Comparison of ENCODE assay signal across 9 cellular contexts in the genomic region with DNA sequence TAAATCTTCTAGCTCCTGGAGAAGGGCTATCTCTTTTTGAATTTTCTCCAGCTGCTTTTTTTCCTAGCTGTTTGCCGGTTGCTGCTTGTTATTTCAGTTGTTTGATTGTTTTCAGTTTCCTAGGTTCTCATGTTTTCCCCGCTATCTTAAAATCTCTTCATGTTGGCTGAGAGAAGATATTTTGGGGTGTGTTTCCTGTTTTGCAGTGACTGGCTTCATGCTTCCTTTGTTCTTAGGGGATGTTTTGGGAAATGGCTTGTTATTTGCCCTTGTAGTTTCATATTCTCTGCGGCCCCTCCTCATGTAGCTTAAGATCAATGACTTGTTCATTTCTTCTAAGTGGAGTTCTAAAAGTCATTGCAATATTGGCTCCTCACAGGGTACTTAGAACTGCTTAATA. TPM values are rescaled to one million over a fixed set of nuclear protein-coding genes. Genes with fewer than 3 reads are reported as not detected.
A peak's percentile ranks its signal among the peaks of the same experiment; 100 is the strongest.
DNase-seq lines count a peak whose midpoint lies in the region; ATAC-seq, FAIRE-seq and TF ChIP-seq lines count a peak whose summit lies in the region.
"Not testable (repeated sequence)": the region's sequence is repeated elsewhere in the genome, so short reads cannot be mapped to it uniquely, and the experiment has no call there.
"Had no signal": no experiment of that assay in that cellular context is flagged by ENCODE, and none has a peak within 500 bp of the region (broad histone marks: within the 10 kb centered on the region; RNA-seq: fewer than 3 reads in every experiment).

No MANE protein-coding gene starts in this region.

- POLR2A ChIA-PET in CD4-positive, alpha-beta memory T cell (lab: Charles Lee; ENCODE audit: partially characterized antibody) = interaction anchor here (0.9 to 30.4 kb wide), 14 partner anchors 16 to 272 kb away, joined by 3 to 1079 read pairs (median 12); partner anchors contain the start of genes GIMAP1, GIMAP4, GIMAP5 and GIMAP6

- peaks cover 94% of the 10 kb centered on the region for H3K4me1 ChIP-seq in CD4-positive, alpha-beta memory T cell (ENCODE audit: insufficient read depth, low read length)
- H3K4me1 ChIP-seq in esophagus muscularis mucosa (peaks cover 0 to 10% (median 7%) of the 10 kb centered on the region in 4 donors), left lung (peaks cover 13 to 86% of the 10 kb centered on the region in 2 donors), neutrophil (ENCODE audit: control insufficient read depth in 1 of 2, insufficient read depth in 1 of 2, low read depth in 1 of 2, low read length in 1 of 2) (peaks cover 75 to 83% of the 10 kb centered on the region in 2 experiments), stomach (peaks cover 0 to 17% (median 0%) of the 10 kb centered on the region in 4 donors)

- H3K9me3 Mint-ChIP-seq in CD4-positive, alpha-beta memory T cell; activated T-cell treated with anti-CD3 and anti-CD28 coated beads, Interleukin-2, amount 50 U/mL, for 24 hours: not testable (repeated sequence)

- peak overlapping the region; percentile 92 to 100 (median 99) for H3K27ac Mint-ChIP-seq in CD4-positive, alpha-beta memory T cell
- H3K27ac Mint-ChIP-seq in activated T-cell treated with anti-CD3 and anti-CD28 coated beads, Interleukin-2, amount 50 U/mL, for 24 hours = peak overlapping the region; percentile 92

- TF ChIP-seq EP300 in esophagus muscularis mucosa (IDR thresholded peaks at IDR 0.05); stomach (IDR thresholded peaks at IDR 0.05): not testable (repeated sequence)

- peak overlapping the region in 1 of 2 donors; percentile 23 for H3K4me3 ChIP-seq in CD4-positive, alpha-beta memory T cell (ENCODE audit: low read length in 2 of 2)
- H3K4me3 ChIP-seq in SK-N-MC = peak overlapping the region; percentile 38; the same call in 1 of the 2 replicates
- H3K4me3 ChIP-seq in bronchial epithelial cell (ENCODE audit: low read depth, low read length); esophagus muscularis mucosa; left lung; stomach: not testable (repeated sequence)
- peak overlapping the region; percentile 19 to 43 for H3K4me3 ChIP-seq in neutrophil (ENCODE audit: low read depth in 1 of 2, low read length in 1 of 2)

- intact Hi-C loops in CD4-positive, alpha-beta memory T cell (cut with micrococcal nuclease); esophagus muscularis mucosa (cut with DNase I); left lung (cut with DNase I); stomach (cut with DNase I; ENCODE audit: low total_unique reads): not testable (repeated sequence)

- peak; percentile 72 to 83 (median 79) for DNase-seq in CD4-positive, alpha-beta memory T cell
- DNase-seq in SK-N-MC (ENCODE audit: low read depth, low spot score); activated T-cell treated with anti-CD3 and anti-CD28 coated beads, Interleukin-2, amount 50 U/mL, for 24 hours; bronchial epithelial cell (ENCODE audit: low read depth); esophagus muscularis mucosa (ENCODE audit: extremely low spot score); left lung; stomach: not testable (repeated sequence)

- H3K9ac ChIP-seq in SK-N-MC (ENCODE audit: insufficient read length) = not testable (repeated sequence)

- H3K36me3 Mint-ChIP-seq in CD4-positive, alpha-beta memory T cell = peaks cover 17 to 25% of the 10 kb centered on the region in 2 donors
- H3K36me3 Mint-ChIP-seq in activated T-cell treated with anti-CD3 and anti-CD28 coated beads, Interleukin-2, amount 50 U/mL, for 24 hours (ENCODE audit: low read depth) = not testable (repeated sequence)

- TF ChIP-seq POLR2A in esophagus muscularis mucosa (IDR thresholded peaks at IDR 0.05; ENCODE audit: low read depth); stomach (IDR thresholded peaks at IDR 0.05): not testable (repeated sequence)

- H3K27me3 Mint-ChIP-seq in CD4-positive, alpha-beta memory T cell; activated T-cell treated with anti-CD3 and anti-CD28 coated beads, Interleukin-2, amount 50 U/mL, for 24 hours: not testable (repeated sequence)

- H3K4me1 Mint-ChIP-seq in CD4-positive, alpha-beta memory T cell = peaks cover 66 to 94% (median 81%) of the 10 kb centered on the region in 4 donors
- H3K4me1 Mint-ChIP-seq in activated T-cell treated with anti-CD3 and anti-CD28 coated beads, Interleukin-2, amount 50 U/mL, for 24 hours (ENCODE audit: low read depth) = peaks cover 90% of the 10 kb centered on the region

- H3K9me3 ChIP-seq in CD4-positive, alpha-beta memory T cell (ENCODE audit: control insufficient read depth in 1 of 2, low read length in 2 of 2); SK-N-MC (ENCODE audit: low read depth, low read length); esophagus muscularis mucosa; left lung; neutrophil; stomach: not testable (repeated sequence)

- H3K27me3 ChIP-seq in CD4-positive, alpha-beta memory T cell (ENCODE audit: insufficient read depth, low read length); bronchial epithelial cell (ENCODE audit: control insufficient read depth, insufficient read depth, low read length); esophagus muscularis mucosa; left lung; neutrophil; stomach: not testable (repeated sequence)

- not testable (repeated sequence) for TF ChIP-seq CTCF in bronchial epithelial cell (IDR thresholded peaks at IDR 0.05; ENCODE audit: insufficient read depth, low read length, severe bottlenecking); esophagus muscularis mucosa (IDR thresholded peaks at IDR 0.05); left lung (IDR thresholded peaks at IDR 0.05); neutrophil (IDR thresholded peaks at IDR 0.05); stomach (IDR thresholded peaks at IDR 0.05)

- CTCF ChIA-PET in CD4-positive, alpha-beta memory T cell (lab: Charles Lee; ENCODE audit: partially characterized antibody) = interaction anchor here (0.6 to 3.0 kb wide), 8 partner anchors 21 to 271 kb away, joined by 3 to 10 read pairs (median 6); partner anchors contain the start of gene GIMAP7

- peak overlapping the region; percentile 71 for H3K27ac ChIP-seq in CD4-positive, alpha-beta memory T cell (ENCODE audit: low read depth, low read length)
- H3K27ac ChIP-seq in SK-N-MC (peak overlapping the region; percentile 80; the same call in 1 of the 2 replicates), esophagus muscularis mucosa (replicated peaks in 1 of 4) (peak overlapping the region; percentile 19 to 48 (median 40)), left lung (peak overlapping the region; percentile 20 to 84), neutrophil (peak overlapping the region; percentile 76), stomach (peak overlapping the region in 3 of 5 donors; percentile 44 to 75 (median 56))

- H3K36me3 ChIP-seq in CD4-positive, alpha-beta memory T cell (ENCODE audit: insufficient read depth, low read length); SK-N-MC (ENCODE audit: insufficient read depth, low read length); bronchial epithelial cell (ENCODE audit: control insufficient read depth, insufficient read depth, low read length); esophagus muscularis mucosa; left lung; neutrophil; stomach: not testable (repeated sequence)

- peak overlapping the region; percentile 68 to 90 (median 84) for H3K4me3 Mint-ChIP-seq in CD4-positive, alpha-beta memory T cell
- peak overlapping the region; percentile 62 for H3K4me3 Mint-ChIP-seq in activated T-cell treated with anti-CD3 and anti-CD28 coated beads, Interleukin-2, amount 50 U/mL, for 24 hours

- not testable (repeated sequence) for ATAC-seq in left lung

- 42% methylated on average over 3 of the region's 3 CpGs for WGBS in esophagus muscularis mucosa
- WGBS in stomach, 5 donors = 35 to 58% (median 51%) methylated on average over 3 of the region's 3 CpGs

- peak; percentile 32 for FAIRE-seq in bronchial epithelial cell (lab: Jason Lieb, UNC)

RNA-seq across cellular contexts. Expression of gene GIMAP7, which starts 30.6 kb away (rescaled TPM):
- 100 to 1,000 TPM; 464 to 476 TPM for total RNA-seq in CD4-positive, alpha-beta memory T cell
- 1,000 to 10,000 TPM in 1 of 2 donors, 100 to 1,000 TPM in 1; 557 to 1,096 TPM for polyA plus RNA-seq in CD4-positive, alpha-beta memory T cell
- not detected in 2 replicates for total RNA-seq in bronchial epithelial cell
- 10 to 100 TPM; 15.8 to 22.0 (median 19.9) TPM for total RNA-seq in esophagus muscularis mucosa
- 10 to 100 TPM; 16.7 to 48.4 TPM for total RNA-seq in left lung
- 10 to 100 TPM in 2 of 5 donors, 1 to 10 TPM in 2, not detected in 1; 1.2 to 13.0 (median 7.5) TPM for total RNA-seq in stomach
- 10 to 100 TPM in 2 of 3 donors, 1 to 10 TPM in 1; 9.0 to 15.9 (median 14.8) TPM for polyA plus RNA-seq in stomach

RNA-seq across cellular contexts. Expression of gene GIMAP8, which starts 33.6 kb away (rescaled TPM):
- total RNA-seq in CD4-positive, alpha-beta memory T cell = 10 to 100 TPM; 59.0 to 62.5 TPM
- 10 to 100 TPM in 1 of 2 donors, 1 to 10 TPM in 1; 9.8 to 39.9 TPM for polyA plus RNA-seq in CD4-positive, alpha-beta memory T cell
- under 0.01 TPM in 2 replicates for total RNA-seq in bronchial epithelial cell
- total RNA-seq in esophagus muscularis mucosa = 10 to 100 TPM in 3 of 4 donors, 1 to 10 TPM in 1; 7.1 to 18.5 (median 15.4) TPM
- 10 to 100 TPM; 17.1 to 37.3 TPM for total RNA-seq in left lung
- total RNA-seq in stomach = 1 to 10 TPM in 2 of 5 donors, under 1 TPM in 3; under 0.01 to 8.3 (median 0.29) TPM
- 1 to 10 TPM; 2.8 to 3.2 (median 2.9) TPM for polyA plus RNA-seq in stomach
- polyA plus RNA-seq: hepatocyte had no signal

Comparison
In these comparisons a context has a peak if more than half of its experiments do, and no peak if none do; other contexts are left out.
1. RNA of gene GIMAP7, which starts 30.6 kb away (total RNA-seq): 464 to 476 TPM in CD4-positive, alpha-beta memory T cell; 16.7 to 48.4 TPM in left lung, 15.8 to 22.0 TPM in esophagus muscularis mucosa, 1.2 to 13.0 TPM in stomach and not detected in bronchial epithelial cell; every median in the first group is over 4 times any median in the second.
2. Peak in every context shown above with its lines, with median percentiles within 50 percentile points of each other: H3K27ac ChIP-seq.